ENCODE assay signal across 1 cellular context in genomic region chr16:27316038-27316680, GRCh38.
TF ChIP-seq lines count a peak whose summit lies in the region.

No MANE protein-coding gene starts in this region.

TF ChIP-seq in IMR-90, 13 proteins besides CTCF, POLR2A, EP300 and RAD21 (continued from another document):
- TF ChIP-seq ELK1 (IDR thresholded peaks at IDR 0.05; ENCODE audit: borderline replicate concordance, low read depth, low read length) (no peak), BHLHE40 (IDR thresholded peaks at IDR 0.05; ENCODE audit: low read depth, low read length) (no peak), USF2 (IDR thresholded peaks at IDR 0.05; ENCODE audit: low read depth, low read length) (no peak), RFX5 (IDR thresholded peaks at IDR 0.05; ENCODE audit: low read depth, low read length) (no peak), CEBPB (IDR thresholded peaks at IDR 0.05; ENCODE audit: low read depth, low read length) (no peak), RCOR1 (IDR thresholded peaks at IDR 0.05; ENCODE audit: insufficient replicate concordance, low read length) (no peak), SMC3 (IDR thresholded peaks at IDR 0.05; ENCODE audit: low read depth, low read length) (no peak), MAFK (IDR thresholded peaks at IDR 0.05; ENCODE audit: low read depth, low read length) (no peak)
TF ChIP-seq in IMR-90: peak in this region for 0.
